ENCODE assay signal across 8 cellular contexts in genomic region chr2:174247474-174248186, GRCh38. TPM values are rescaled to one million over a fixed set of nuclear protein-coding genes. Genes with fewer than 3 reads are reported as not detected.
DNase-seq lines count a peak whose midpoint lies in the region; ATAC-seq and TF ChIP-seq lines count a peak whose summit lies in the region.

No MANE protein-coding gene starts in this region.

- H3K27me3 ChIP-seq in HUES48 (ENCODE audit: control insufficient read depth, insufficient read depth, low read length) (peaks cover 7% of the 10 kb centered on the region), heart left ventricle (no peaks in the 10 kb centered on the region), trophoblast cell (ENCODE audit: insufficient read depth, low read length) (no peaks in the 10 kb centered on the region)

- H3K9me3 ChIP-seq in HUES48 (ENCODE audit: control insufficient read depth, insufficient read depth, low read length) (no peaks in the 10 kb centered on the region), heart left ventricle (no peaks in the 10 kb centered on the region), trophoblast cell (ENCODE audit: insufficient read depth, low read depth, low read length) (no peaks in the 10 kb centered on the region)

- intact Hi-C loops in heart left ventricle (cut with DNase I): no loop called here

- H3K4me1 ChIP-seq in HUES48 (ENCODE audit: control insufficient read depth, insufficient read depth, low read length) (peaks cover 14% of the 10 kb centered on the region), heart left ventricle (peaks cover 0 to 19% (median 9%) of the 10 kb centered on the region in 12 donors), trophoblast cell (ENCODE audit: control insufficient read depth in 1 of 2, insufficient read depth in 2 of 2, low read length in 2 of 2) (peaks cover 2 to 4% of the 10 kb centered on the region in 2 experiments)

- peak; percentile 81 for DNase-seq in ELF-1 (ENCODE audit: low read depth, low spot score)
- no peak for DNase-seq in activated CD4-positive, alpha-beta memory T cell treated with anti-CD3 and anti-CD28 coated beads, Interleukin-2, amount 10 ng/mL, durations not matched to agents 7 days and 5 days
- no peak for DNase-seq in heart left ventricle
- peak; percentile 40 to 57 for DNase-seq in trophoblast cell
- DNase-seq in activated gamma-delta T cell (lab: John Stamatoyannopoulos, UW): no peak
- DNase-seq in NCI-H2107 (lab: John Stamatoyannopoulos, UW): no peak

- CTCF ChIA-PET in activated CD4-positive, alpha-beta memory T cell treated with anti-CD3 and anti-CD28 coated beads, Interleukin-2, amount 10 ng/mL, durations not matched to agents 7 days and 5 days (lab: Charles Lee): interaction anchor here (1.5 kb wide), 1 partner anchor 94 kb away, joined by 3 read pairs; no protein-coding TSS in a partner anchor

- H3K9ac ChIP-seq in HUES48 (ENCODE audit: low read depth, low read length) (peak overlapping the region; percentile 70), trophoblast cell (ENCODE audit: low read length) (peak overlapping the region; percentile 70)

- H3K79me1 ChIP-seq in trophoblast cell (ENCODE audit: low read length): peaks cover 8% of the 10 kb centered on the region

- H3K4me2 ChIP-seq in trophoblast cell (ENCODE audit: low read length): peak overlapping the region; percentile 81

- ATAC-seq in GM21447 (IDR thresholded peaks at IDR 0.05; ENCODE audit: unreplicated experiment) (peak; percentile 18), heart left ventricle (peak in 1 of 4 donors; percentile 24)

- H3K14ac ChIP-seq in trophoblast cell (ENCODE audit: low read length): peak overlapping the region; percentile 43

- TF ChIP-seq POLR2A in heart left ventricle (IDR thresholded peaks at IDR 0.05): no peak

- peak overlapping the region; percentile 84 for H3K4me3 Mint-ChIP-seq in activated CD4-positive, alpha-beta memory T cell treated with anti-CD3 and anti-CD28 coated beads, Interleukin-2, amount 10 ng/mL, durations not matched to agents 7 days and 5 days

- H3K27me3 Mint-ChIP-seq in activated CD4-positive, alpha-beta memory T cell treated with anti-CD3 and anti-CD28 coated beads, Interleukin-2, amount 10 ng/mL, durations not matched to agents 7 days and 5 days: no peaks in the 10 kb centered on the region

- H2BK120ac ChIP-seq in trophoblast cell (ENCODE audit: insufficient read depth, low read length, poor library complexity): no peak overlapping the region

- POLR2A ChIA-PET in activated CD4-positive, alpha-beta memory T cell treated with anti-CD3 and anti-CD28 coated beads, Interleukin-2, amount 10 ng/mL, durations not matched to agents 7 days and 5 days (lab: Charles Lee): interaction anchor here (1.0 to 2.9 kb wide), 8 partner anchors 11 to 891 kb away, joined by 3 to 8 read pairs (median 4); partner anchors contain the start of genes GPR155 and SCRN3

- H4K12ac ChIP-seq in trophoblast cell (ENCODE audit: low read depth, low read length): no peak overlapping the region

- no peak for TF ChIP-seq CTCF in heart left ventricle (IDR thresholded peaks at IDR 0.05)

- no peak overlapping the region for H3K23ac ChIP-seq in trophoblast cell (ENCODE audit: low read length)

- peaks cover 30% of the 10 kb centered on the region for H3K4me1 Mint-ChIP-seq in activated CD4-positive, alpha-beta memory T cell treated with anti-CD3 and anti-CD28 coated beads, Interleukin-2, amount 10 ng/mL, durations not matched to agents 7 days and 5 days

- H3K18ac ChIP-seq in trophoblast cell (ENCODE audit: low read length): no peak overlapping the region

- WGBS in heart left ventricle, 4 donors: 23 to 36% (median 29%) methylated on average over 9 to 14 of the region's 14 CpGs
- WGBS in trophoblast cell (ENCODE audit: extremely low coverage, insufficient coverage, insufficient read length): 100% methylated on average over 1 of the region's 14 CpGs

- H2BK5ac ChIP-seq in trophoblast cell (ENCODE audit: low read depth, low read length, poor library complexity): no peak overlapping the region

- H2AK5ac ChIP-seq in trophoblast cell (ENCODE audit: low read length): no peak overlapping the region

- peaks cover 13% of the 10 kb centered on the region for H3K79me2 ChIP-seq in trophoblast cell (ENCODE audit: control insufficient read depth, insufficient read depth, low read length, poor library complexity)

- H3K27ac Mint-ChIP-seq in activated CD4-positive, alpha-beta memory T cell treated with anti-CD3 and anti-CD28 coated beads, Interleukin-2, amount 10 ng/mL, durations not matched to agents 7 days and 5 days: peak overlapping the region; percentile 67

- H3K9me3 Mint-ChIP-seq in activated CD4-positive, alpha-beta memory T cell treated with anti-CD3 and anti-CD28 coated beads, Interleukin-2, amount 10 ng/mL, durations not matched to agents 7 days and 5 days: no peaks in the 10 kb centered on the region

- H3K36me3 Mint-ChIP-seq in activated CD4-positive, alpha-beta memory T cell treated with anti-CD3 and anti-CD28 coated beads, Interleukin-2, amount 10 ng/mL, durations not matched to agents 7 days and 5 days (ENCODE audit: low read depth): peaks cover 27% of the 10 kb centered on the region

- H4K8ac ChIP-seq in trophoblast cell (ENCODE audit: low read depth, low read length): peak overlapping the region; percentile 78

- H4K91ac ChIP-seq in trophoblast cell (ENCODE audit: low read depth, low read length): peak overlapping the region; percentile 42

- peak overlapping the region; percentile 30 for H2AFZ ChIP-seq in trophoblast cell (ENCODE audit: insufficient read depth, low read length, poor library complexity)

- no peak overlapping the region for H2BK12ac ChIP-seq in trophoblast cell (ENCODE audit: low read length)

- H3K4ac ChIP-seq in trophoblast cell (ENCODE audit: low read depth, low read length): peak overlapping the region; percentile 59

- H3K27ac ChIP-seq in HUES48 (ENCODE audit: low read depth, low read length) (peak overlapping the region; percentile 89), heart left ventricle (peak overlapping the region; percentile 8 to 89 (median 80)), trophoblast cell (ENCODE audit: low read depth, low read length) (peak overlapping the region; percentile 55)

- H3K4me3 ChIP-seq in HUES48 (ENCODE audit: low read depth, low read length) (peak overlapping the region; percentile 72), heart left ventricle (peak overlapping the region; percentile 58 to 85 (median 78)), trophoblast cell (ENCODE audit: low read depth, low read length) (peak overlapping the region; percentile 86)

- H3K36me3 ChIP-seq in HUES48 (ENCODE audit: control insufficient read depth, insufficient read depth, low read length): peaks cover 24% of the 10 kb centered on the region
- peaks cover 0 to 22% (median 4%) of the 10 kb centered on the region in 9 donors for H3K36me3 ChIP-seq in heart left ventricle
- no peaks in the 10 kb centered on the region for H3K36me3 ChIP-seq in trophoblast cell (ENCODE audit: control insufficient read depth in 1 of 2, insufficient read depth in 2 of 2, low read length in 2 of 2)

RNA-seq across cellular contexts. Expression of gene OLA1, which starts 0.7 kb away (rescaled TPM):
- 10 to 100 TPM; 63.5 to 64.6 TPM for total RNA-seq in activated CD4-positive, alpha-beta memory T cell treated with anti-CD3 and anti-CD28 coated beads, Interleukin-2, amount 10 ng/mL, durations not matched to agents 7 days and 5 days
- 10 to 100 TPM; 58.1 to 91.3 (median 72.5) TPM for total RNA-seq in heart left ventricle
- 10 to 100 TPM; 41.5 to 91.7 TPM for polyA plus RNA-seq in heart left ventricle
- 80.2 and 85.1 TPM in 2 replicates for polyA plus RNA-seq in trophoblast cell (2013)

Comparison
In these comparisons a context has a peak if more than half of its experiments do, and no peak if none do; other contexts are left out.
1. DNase-seq: peak in ELF-1 (single experiment) and trophoblast cell (2 of 2); none in activated CD4-positive, alpha-beta memory T cell treated with anti-CD3 and anti-CD28 coated beads, Interleukin-2, amount 10 ng/mL, durations not matched to agents 7 days and 5 days (single experiment), heart left ventricle (0 of 5), activated gamma-delta T cell (single experiment) and NCI-H2107 (single experiment).
2. Peak in every context shown above with its lines, with median percentiles within 50 percentile points of each other: H3K27ac ChIP-seq and H3K4me3 ChIP-seq.